34 cellular contexts compared by ENCODE assay signal in genomic region chr7:40903872-40904271, GRCh38.
"Had no signal": no experiment of that assay in that cellular context is flagged by ENCODE, and none has a peak within 500 bp of the region (broad histone marks: within the 10 kb centered on the region; RNA-seq: fewer than 3 reads in every experiment).

No MANE protein-coding gene starts in this region.

- H3K4me3 ChIP-seq: adrenal gland, body of pancreas, esophagus muscularis mucosa, gastroesophageal sphincter had no signal

- H3K27me3 Mint-ChIP-seq: activated CD4-positive, alpha-beta memory T cell treated with anti-CD3 and anti-CD28 coated beads for 36 hours; activated CD4-positive, alpha-beta T cell treated with anti-CD3 and anti-CD28 coated beads for 36 hours; activated CD4-positive, alpha-beta T cell treated with anti-CD3 and anti-CD28 coated beads, Interleukin-2, amount 10 ng/mL, durations not matched to agents 24 days and 14 days; activated CD8-positive, alpha-beta memory T cell treated with anti-CD3 and anti-CD28 coated beads, Interleukin-2, amount 10 ng/mL, durations not matched to agents 7 days and 5 days; activated naive CD4-positive, alpha-beta T cell treated with anti-CD3 and anti-CD28 coated beads, Interleukin-2, amount 50 U/mL, for 24 hours; activated naive CD8-positive, alpha-beta T cell treated with anti-CD3 and anti-CD28 coated beads for 36 hours; activated naive CD8-positive, alpha-beta T cell treated with anti-CD3 and anti-CD28 coated beads, Interleukin-2, amount 50 U/mL, for 24 hours; effector memory CD8-positive, alpha-beta T cell; T-helper 17 cell had no signal

- H3K36me3 ChIP-seq: adrenal gland, esophagus muscularis mucosa, gastroesophageal sphincter had no signal

- DNase-seq: activated CD4-positive, alpha-beta memory T cell treated with anti-CD3 and anti-CD28 coated beads for 36 hours; activated CD4-positive, alpha-beta T cell treated with anti-CD3 and anti-CD28 coated beads for 36 hours; activated CD4-positive, alpha-beta T cell treated with anti-CD3 and anti-CD28 coated beads, Interleukin-2, amount 10 ng/mL, durations not matched to agents 24 days and 14 days; activated CD4-positive, CD25-positive, alpha-beta regulatory T cell; activated CD4-positive, CD25-positive, alpha-beta regulatory T cell treated with anti-CD3 and anti-CD28 coated beads, Interleukin-2, amount 50 U/mL, for 72 hours; activated CD8-positive, alpha-beta memory T cell treated with anti-CD3 and anti-CD28 coated beads, Interleukin-2, amount 10 ng/mL, durations not matched to agents 7 days and 5 days; activated CD8-positive, alpha-beta memory T cell treated with anti-CD3 and anti-CD28 coated beads, Interleukin-2, amount 50 U/mL, for 4 hours; activated CD8-positive, alpha-beta T cell treated with anti-CD3 and anti-CD28 coated beads, Interleukin-2, amount 10 ng/mL, durations not matched to agents 7 days and 5 days; activated effector memory CD4-positive, alpha-beta T cell treated with anti-CD3 and anti-CD28 coated beads, Interleukin-2, amount 50 U/mL, for 16 hours; activated naive CD4-positive, alpha-beta T cell treated with anti-CD3 and anti-CD28 coated beads for 36 hours; activated naive CD8-positive, alpha-beta T cell treated with anti-CD3 and anti-CD28 coated beads for 36 hours; activated naive CD8-positive, alpha-beta T cell treated with anti-CD3 and anti-CD28 coated beads, Interleukin-2, amount 50 U/mL, for 24 hours; activated T-cell treated with anti-CD3 and anti-CD28 coated beads, Interleukin-2, amount 50 U/mL, for 1 hour; activated T-cell treated with anti-CD3 and anti-CD28 coated beads, Interleukin-2, amount 50 U/mL, for 48 hours; adrenal gland; amygdala; aorta; body of pancreas; caudate nucleus; cortex of kidney; dermis blood vessel endothelial cell; effector CD4-positive, alpha-beta T cell; effector memory CD8-positive, alpha-beta T cell; erythroblast; foreskin melanocyte; T-helper 1 cell; T-helper 17 cell; T1000 had no signal

- H3K9me3 ChIP-seq: adrenal gland, body of pancreas, esophagus muscularis mucosa had no signal

- H3K27ac ChIP-seq: adrenal gland, body of pancreas, esophagus muscularis mucosa, gastroesophageal sphincter had no signal

- H3K4me3 Mint-ChIP-seq: activated CD4-positive, alpha-beta memory T cell treated with anti-CD3 and anti-CD28 coated beads for 36 hours; activated CD4-positive, alpha-beta T cell treated with anti-CD3 and anti-CD28 coated beads for 36 hours; activated CD4-positive, alpha-beta T cell treated with anti-CD3 and anti-CD28 coated beads, Interleukin-2, amount 10 ng/mL, durations not matched to agents 24 days and 14 days; activated CD8-positive, alpha-beta memory T cell treated with anti-CD3 and anti-CD28 coated beads, Interleukin-2, amount 10 ng/mL, durations not matched to agents 7 days and 5 days; activated CD8-positive, alpha-beta T cell treated with anti-CD3 and anti-CD28 coated beads, Interleukin-2, amount 10 ng/mL, durations not matched to agents 7 days and 5 days; activated naive CD4-positive, alpha-beta T cell treated with anti-CD3 and anti-CD28 coated beads for 36 hours; activated naive CD4-positive, alpha-beta T cell treated with anti-CD3 and anti-CD28 coated beads, Interleukin-2, amount 50 U/mL, for 24 hours; activated naive CD8-positive, alpha-beta T cell treated with anti-CD3 and anti-CD28 coated beads for 36 hours; activated naive CD8-positive, alpha-beta T cell treated with anti-CD3 and anti-CD28 coated beads, Interleukin-2, amount 50 U/mL, for 24 hours; activated T-helper 1 cell treated with anti-CD3 and anti-CD28 coated beads, Interleukin-12 subunit alpha, Interleukin-12 subunit beta, Interleukin-2, Interleukin-4 antibody, amounts not matched to agents 30 ng/mL and 10 ng/mL and 1 ng/mL, durations not matched to agents 14 hours and 24 hours and 36 hours; effector memory CD8-positive, alpha-beta T cell; T-helper 17 cell; T-helper 2 cell treated with Interferon-gamma antibody and Interleukin-4, amounts not matched to agents 5 μg/mL and 100 μg/mL, for 36 hours had no signal

- H3K27ac Mint-ChIP-seq: activated CD4-positive, alpha-beta memory T cell treated with anti-CD3 and anti-CD28 coated beads for 36 hours; activated CD4-positive, alpha-beta T cell treated with anti-CD3 and anti-CD28 coated beads for 36 hours; activated CD4-positive, alpha-beta T cell treated with anti-CD3 and anti-CD28 coated beads, Interleukin-2, amount 10 ng/mL, durations not matched to agents 24 days and 14 days; activated CD8-positive, alpha-beta memory T cell treated with anti-CD3 and anti-CD28 coated beads, Interleukin-2, amount 10 ng/mL, durations not matched to agents 7 days and 5 days; activated CD8-positive, alpha-beta T cell treated with anti-CD3 and anti-CD28 coated beads, Interleukin-2, amount 10 ng/mL, durations not matched to agents 7 days and 5 days; activated naive CD4-positive, alpha-beta T cell treated with anti-CD3 and anti-CD28 coated beads for 36 hours; activated naive CD4-positive, alpha-beta T cell treated with anti-CD3 and anti-CD28 coated beads, Interleukin-2, amount 50 U/mL, for 24 hours; activated naive CD8-positive, alpha-beta T cell treated with anti-CD3 and anti-CD28 coated beads for 36 hours; activated naive CD8-positive, alpha-beta T cell treated with anti-CD3 and anti-CD28 coated beads, Interleukin-2, amount 50 U/mL, for 24 hours; activated T-helper 1 cell treated with anti-CD3 and anti-CD28 coated beads, Interleukin-12 subunit alpha, Interleukin-12 subunit beta, Interleukin-2, Interleukin-4 antibody, amounts not matched to agents 30 ng/mL and 10 ng/mL and 1 ng/mL, durations not matched to agents 14 hours and 24 hours and 36 hours; activated T-helper 2 cell treated with anti-CD3 and anti-CD28 coated beads, Interferon-gamma antibody, Interleukin-2, Interleukin-4, amounts not matched to agents 10 μg/mL and 5 μg/mL and 100 μg/mL, durations not matched to agents 14 hours and 24 hours and 36 hours; effector memory CD8-positive, alpha-beta T cell; T-helper 17 cell; T-helper 2 cell treated with Interferon-gamma antibody and Interleukin-4, amounts not matched to agents 5 μg/mL and 100 μg/mL, for 36 hours had no signal

- H3K9me3 Mint-ChIP-seq: activated naive CD8-positive, alpha-beta T cell treated with anti-CD3 and anti-CD28 coated beads for 36 hours had no signal

- ATAC-seq: activated CD4-positive, alpha-beta T cell treated with anti-CD3 and anti-CD28 coated beads for 36 hours; activated CD8-positive, alpha-beta memory T cell treated with anti-CD3 and anti-CD28 coated beads, Interleukin-2, amount 10 ng/mL, durations not matched to agents 7 days and 5 days; activated CD8-positive, alpha-beta T cell treated with anti-CD3 and anti-CD28 coated beads, Interleukin-2, amount 10 ng/mL, durations not matched to agents 7 days and 5 days; activated naive CD8-positive, alpha-beta T cell treated with anti-CD3 and anti-CD28 coated beads, Interleukin-2, amount 50 U/mL, for 24 hours; body of pancreas; effector memory CD8-positive, alpha-beta T cell; gastroesophageal sphincter; T-helper 17 cell had no signal

- H3K4me1 ChIP-seq: adrenal gland, body of pancreas had no signal

- H3K36me3 Mint-ChIP-seq: activated CD4-positive, alpha-beta memory T cell treated with anti-CD3 and anti-CD28 coated beads for 36 hours; activated CD8-positive, alpha-beta memory T cell treated with anti-CD3 and anti-CD28 coated beads, Interleukin-2, amount 10 ng/mL, durations not matched to agents 7 days and 5 days; activated naive CD4-positive, alpha-beta T cell treated with anti-CD3 and anti-CD28 coated beads, Interleukin-2, amount 50 U/mL, for 24 hours; activated naive CD8-positive, alpha-beta T cell treated with anti-CD3 and anti-CD28 coated beads for 36 hours had no signal

- H3K4me1 Mint-ChIP-seq: activated CD4-positive, alpha-beta T cell treated with anti-CD3 and anti-CD28 coated beads for 36 hours; activated CD4-positive, alpha-beta T cell treated with anti-CD3 and anti-CD28 coated beads, Interleukin-2, amount 10 ng/mL, durations not matched to agents 24 days and 14 days; activated CD8-positive, alpha-beta memory T cell treated with anti-CD3 and anti-CD28 coated beads, Interleukin-2, amount 10 ng/mL, durations not matched to agents 7 days and 5 days; activated naive CD4-positive, alpha-beta T cell treated with anti-CD3 and anti-CD28 coated beads, Interleukin-2, amount 50 U/mL, for 24 hours; activated naive CD8-positive, alpha-beta T cell treated with anti-CD3 and anti-CD28 coated beads for 36 hours; activated naive CD8-positive, alpha-beta T cell treated with anti-CD3 and anti-CD28 coated beads, Interleukin-2, amount 50 U/mL, for 24 hours; T-helper 17 cell had no signal

- H3K27me3 ChIP-seq: adrenal gland, body of pancreas, esophagus muscularis mucosa, gastroesophageal sphincter had no signal
